Comparison of ENCODE assay signal across 8 cellular contexts in genomic region chr1:99969729-99970591, GRCh38. TPM values are rescaled to one million over a fixed set of nuclear protein-coding genes. Genes with fewer than 3 reads are reported as not detected.
DNase-seq lines count a peak whose midpoint lies in the region; TF ChIP-seq lines count a peak whose summit lies in the region.

Gene SLC35A3 (plus strand): TSS chr1:99969996. CDS start chr1:99993555, 23,559 bp downstream.

- peak within 1 kb of the TSS; percentile 96 for H2AFZ ChIP-seq in OCI-LY1 (ENCODE audit: low read length)

- H3K9me3 ChIP-seq in OCI-LY1 (ENCODE audit: low read length) (no peaks in the 10 kb centered on the region), esophagus (ENCODE audit: control insufficient read depth in 2 of 2, insufficient read depth in 1 of 2, low read depth in 1 of 2, low read length in 1 of 2) (no peaks in the 10 kb centered on the region), muscle layer of colon (ENCODE audit: low read length) (no peaks in the 10 kb centered on the region)

- no peaks in the 10 kb centered on the region for H3K9me2 ChIP-seq in OCI-LY1 (ENCODE audit: low read depth, low read length)

- in situ Hi-C loops in Caki2 (cut with HindIII; ENCODE audit: low pct_unique_long_range_greater_than_20kb, low sequenced_read_pairs) = no loop called here

- H3K36me3 ChIP-seq in OCI-LY1 (ENCODE audit: insufficient read depth, low read length) = peaks cover 4% of the 10 kb centered on the region; the same call in 1 of the 2 replicates
- H3K36me3 ChIP-seq in esophagus (ENCODE audit: control insufficient read depth in 2 of 2, insufficient read depth in 2 of 2, low read length in 1 of 2) = peaks cover 0 to 2% of the 10 kb centered on the region in 2 donors
- peaks cover 2% of the 10 kb centered on the region for H3K36me3 ChIP-seq in muscle layer of colon (ENCODE audit: insufficient read depth, low read length)

- H3K27me3 ChIP-seq in OCI-LY1 (ENCODE audit: insufficient read depth, low read length) = no peaks in the 10 kb centered on the region
- H3K27me3 ChIP-seq in esophagus (ENCODE audit: control insufficient read depth in 1 of 2, insufficient read depth in 2 of 2, low read length in 2 of 2) = no peaks in the 10 kb centered on the region
- H3K27me3 ChIP-seq in muscle layer of colon (ENCODE audit: control insufficient read depth in 1 of 2, insufficient read depth in 2 of 2, low read length in 2 of 2) = no peaks in the 10 kb centered on the region

- peak within 1 kb of the TSS; percentile 89 for H3K4me2 ChIP-seq in OCI-LY1 (ENCODE audit: low read length)

- peaks cover 18% of the 10 kb centered on the region for H3K79me2 ChIP-seq in OCI-LY1 (ENCODE audit: insufficient read depth, low read length)

- 0 to 1% methylated on average over 71 to 73 of the region's 73 CpGs for WGBS in esophagus, 2 donors

- H3K4me3 ChIP-seq in OCI-LY1 (ENCODE audit: low read depth, low read length, poor library complexity, severe bottlenecking) = peak within 1 kb of the TSS; percentile 84
- H3K4me3 ChIP-seq in esophagus (ENCODE audit: low read depth in 1 of 2, low read length in 2 of 2) = peak within 1 kb of the TSS; percentile 78 to 99
- H3K4me3 ChIP-seq in muscle layer of colon (ENCODE audit: low read depth in 1 of 2, low read length in 2 of 2) = peak within 1 kb of the TSS; percentile 70 to 85

- H4K20me1 ChIP-seq in OCI-LY1 (ENCODE audit: insufficient read depth, low read length) = no peaks in the 10 kb centered on the region

- H3K9ac ChIP-seq in OCI-LY1 (ENCODE audit: low read length) (peak within 1 kb of the TSS; percentile 83), muscle layer of colon (ENCODE audit: low read length) (peak within 1 kb of the TSS; percentile 39)

- TF ChIP-seq CTCF in GM20000 (IDR thresholded peaks at IDR 0.05; ENCODE audit: extremely low read depth, missing control alignments) = no peak
- no peak for TF ChIP-seq CTCF in OCI-LY1 (IDR thresholded peaks at IDR 0.05; ENCODE audit: low read length)

- peak; percentile 73 for DNase-seq in Caki2 (ENCODE audit: low read depth)
- DNase-seq in GM20000 (ENCODE audit: low spot score) = peak; percentile 91
- peak; percentile 49 for DNase-seq in HS-5 (ENCODE audit: low read depth)
- peak; percentile 61 for DNase-seq in activated T-cell treated with anti-CD3 and anti-CD28 coated beads for 4 hours
- peak; percentile 69 for DNase-seq in stimulated activated CD8-positive, alpha-beta memory T cell treated with anti-CD3 and anti-CD28 coated beads, Interleukin-7, amount 100 ng/mL, for 24 hours (ENCODE audit: low read depth)

- H3K27ac ChIP-seq in OCI-LY1 (ENCODE audit: low read depth, low read length, poor library complexity, severe bottlenecking) (peak within 1 kb of the TSS; percentile 75), esophagus (ENCODE audit: low read depth in 2 of 2, low read length in 1 of 2) (peak within 1 kb of the TSS; percentile 88 to 95), muscle layer of colon (ENCODE audit: low read depth, low read length) (peak within 1 kb of the TSS; percentile 65)

- H3K4me1 ChIP-seq in OCI-LY1 (ENCODE audit: insufficient read depth, low read length, severe bottlenecking) (peaks cover 23% of the 10 kb centered on the region), esophagus (ENCODE audit: control insufficient read depth in 2 of 2, insufficient read depth in 2 of 2, low read length in 1 of 2) (peaks cover 0 to 4% of the 10 kb centered on the region in 2 donors), muscle layer of colon (ENCODE audit: insufficient read depth, low read length) (peaks cover 9% of the 10 kb centered on the region)

- no peaks in the 10 kb centered on the region; the same call in 1 of the 2 replicates for H3F3A ChIP-seq in OCI-LY1 (ENCODE audit: insufficient read depth, low read length)

RNA-seq across cellular contexts. Expression of gene SLC35A3, which starts in this region (rescaled TPM):
- 12.4 and 13.4 TPM in 2 replicates for total RNA-seq in Caki2 (2014; rRNA removed; shearing (Covaris generic); ENCODE audit: low replicate concordance)
- 10 to 100 TPM in 1 of 2 donors, 1 to 10 TPM in 1; 9.4 to 16.7 TPM for polyA plus RNA-seq in esophagus

Comparison
In these comparisons a context has a peak if more than half of its experiments do, and no peak if none do; other contexts are left out.
1. Peak in every context shown above with its lines: DNase-seq, H3K4me3 ChIP-seq and H3K27ac ChIP-seq.